ENCODE assay signal across 12 cellular contexts in the genomic region with DNA sequence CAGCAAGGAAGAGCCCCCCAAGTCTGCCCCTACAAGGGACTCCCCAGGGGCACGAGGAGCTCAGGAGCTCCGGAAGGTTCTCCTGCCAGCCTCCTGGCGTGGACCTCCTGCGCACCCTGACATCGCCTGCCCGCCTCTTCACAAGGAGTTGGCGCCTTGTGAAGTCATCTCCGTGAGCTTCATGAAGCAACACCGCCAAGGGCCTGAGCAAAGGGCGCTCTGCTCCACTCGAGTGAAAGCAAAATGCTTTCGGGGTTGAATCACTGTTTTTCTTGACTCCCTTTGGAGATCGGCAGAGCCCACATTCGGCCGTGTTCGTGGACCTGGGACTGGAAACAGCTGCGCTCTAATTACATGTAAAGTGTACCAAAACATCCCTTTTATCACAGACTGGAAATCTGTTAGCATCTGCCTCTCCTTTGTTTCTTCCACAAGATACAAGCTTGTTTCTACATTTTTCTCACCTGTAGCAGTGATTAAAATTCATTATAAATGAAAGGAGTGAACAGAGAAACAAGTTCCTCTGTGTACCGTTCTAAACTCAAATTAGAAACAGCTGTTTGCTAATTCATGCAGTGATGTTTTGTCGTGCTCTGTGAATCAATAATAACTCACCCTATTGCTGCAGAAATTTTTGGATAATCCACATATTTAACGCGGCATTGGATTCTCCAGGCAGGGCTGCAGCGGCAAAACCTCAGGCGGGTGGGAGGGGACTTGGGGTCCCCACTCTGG.
A peak's percentile ranks its signal among the peaks of the same experiment; 100 is the strongest.
DNase-seq lines count a peak whose midpoint lies in the region; ATAC-seq and TF ChIP-seq lines count a peak whose summit lies in the region.
"Had no signal": no experiment of that assay in that cellular context is flagged by ENCODE, and none has a peak within 500 bp of the region (broad histone marks: within the 10 kb centered on the region; RNA-seq: fewer than 3 reads in every experiment).

No MANE protein-coding gene starts in this region.

- intact Hi-C loops in breast epithelium (cut with DNase I; ENCODE audit: low total_unique reads) (no loop called here), MCF 10A (cut with micrococcal nuclease) (no loop called here), PC-3 (cut with micrococcal nuclease) (no loop called here)

- no peak for TF ChIP-seq POLR2A in breast epithelium (IDR thresholded peaks at IDR 0.05)

- H3K9me3 ChIP-seq in breast epithelium = peaks cover 2 to 22% of the 10 kb centered on the region in 2 donors
- no peaks in the 10 kb centered on the region for H3K9me3 ChIP-seq in PC-3 (ENCODE audit: low read length)

- POLR2A ChIA-PET in MCF 10A (lab: Yijun Ruan, JAX) = interaction anchor here (1.0 kb wide), 1 partner anchor 99 kb away, joined by 3 read pairs; no protein-coding TSS in a partner anchor
- POLR2A ChIA-PET in PC-3 (lab: Charles Lee; ENCODE audit: unreplicated experiment) = no interaction called here

- no peak overlapping the region for H3K9ac ChIP-seq in PC-3 (ENCODE audit: low read length)

- ATAC-seq in PC-3 = no peak

- H3K4me3 ChIP-seq in breast epithelium = peak overlapping the region in 2 of 3 donors; percentile 4 to 46
- H3K4me3 ChIP-seq in fibroblast of pulmonary artery (replicated peaks; ENCODE audit: low read depth, low read length) = no peak overlapping the region
- H3K4me3 ChIP-seq in PC-3 (ENCODE audit: low read length) = no peak overlapping the region
- H3K4me3 ChIP-seq: upper lobe of left lung had no signal

- no peak overlapping the region for H2AFZ ChIP-seq in PC-3 (ENCODE audit: low read length)

- BruUV-seq in MCF 10A (replicated peaks; lab: Mats Ljungman, UMichigan) = no TSS peak
- BruUV-seq in PC-3 (replicated peaks; lab: Mats Ljungman, UMichigan) = no TSS peak

- H3K9me3 Mint-ChIP-seq in MCF 10A (ENCODE audit: unreplicated experiment) = peaks cover 7% of the 10 kb centered on the region

- H3F3A ChIP-seq in PC-3 (ENCODE audit: low read length, unreplicated experiment) = no peaks in the 10 kb centered on the region

- H3K79me2 ChIP-seq in PC-3 (ENCODE audit: low read length) = no peaks in the 10 kb centered on the region

- CTCF ChIA-PET in MCF 10A (lab: Yijun Ruan, JAX) (no interaction called here), PC-3 (lab: Charles Lee) (no interaction called here)

- no peaks in the 10 kb centered on the region for H3K36me3 ChIP-seq in breast epithelium
- H3K36me3 ChIP-seq in PC-3 (ENCODE audit: low read depth, low read length) = no peaks in the 10 kb centered on the region
- H3K36me3 ChIP-seq: upper lobe of left lung had no signal

- H3K4me3 Mint-ChIP-seq in MCF 10A (ENCODE audit: unreplicated experiment) = no peak overlapping the region

- peaks cover 5% of the 10 kb centered on the region for H3K4me1 Mint-ChIP-seq in MCF 10A (ENCODE audit: insufficient read depth, unreplicated experiment)

- H3K36me3 Mint-ChIP-seq in MCF 10A (ENCODE audit: insufficient read depth, unreplicated experiment) = no peaks in the 10 kb centered on the region

- H3K27ac ChIP-seq in breast epithelium (peak overlapping the region; percentile 31 to 79), PC-3 (ENCODE audit: low read length) (no peak overlapping the region)
- H3K27ac ChIP-seq: C4-2B, upper lobe of left lung had no signal

- no peak overlapping the region for H3K27ac Mint-ChIP-seq in MCF 10A (ENCODE audit: low read depth, unreplicated experiment)

- peaks cover 14% of the 10 kb centered on the region for H3K27me3 Mint-ChIP-seq in MCF 10A (ENCODE audit: insufficient read depth, unreplicated experiment)

- DNase-seq in breast epithelium (ENCODE audit: low spot score in 2 of 2) = no peak
- DNase-seq in MCF 10A (ENCODE audit: unreplicated experiment) = no peak
- DNase-seq in fibroblast of pulmonary artery (ENCODE audit: low read depth) = peak; percentile 70
- peak; percentile 44 for DNase-seq in non-pigmented ciliary epithelial cell (ENCODE audit: low read depth)
- no peak for DNase-seq in PC-3
- no peak for DNase-seq in activated CD8-positive, alpha-beta memory T cell treated with anti-CD3 and anti-CD28 coated beads, Interleukin-2, amount 50 U/mL, for 48 hours
- DNase-seq in iPS-NIHi7 (ENCODE audit: extremely low spot score) = no peak
- no peak for DNase-seq in DMS153 treated with DMSO at 0.1 percent for 48 hours (lab: John Stamatoyannopoulos, UW; ENCODE audit: unreplicated experiment)
- DNase-seq: stimulated activated CD4-positive, alpha-beta T cell treated with anti-CD3 and anti-CD28 coated beads, Interleukin-4, amount 100 ng/mL, for 4 hours; T-helper 1 cell; upper lobe of left lung had no signal

- no peak for TF ChIP-seq CTCF in breast epithelium (IDR thresholded peaks at IDR 0.05)
- TF ChIP-seq CTCF in MCF 10A (IDR thresholded peaks at IDR 0.05; ENCODE audit: unreplicated experiment) = no peak
- TF ChIP-seq CTCF in fibroblast of pulmonary artery (IDR thresholded peaks at IDR 0.05; ENCODE audit: low read length, missing control alignments) = no peak
- no peak for TF ChIP-seq CTCF in PC-3 (conservative IDR thresholded peaks at IDR 0.05; ENCODE audit: low read depth, low read length)

- H3K9me2 ChIP-seq in PC-3 (replicated peaks; ENCODE audit: low read length) = no peaks in the 10 kb centered on the region

- H3K27me3 ChIP-seq in breast epithelium (no peaks in the 10 kb centered on the region), PC-3 (ENCODE audit: low read length) (no peaks in the 10 kb centered on the region)
- H3K27me3 ChIP-seq: upper lobe of left lung had no signal

- H3K4me1 ChIP-seq in breast epithelium (no peaks in the 10 kb centered on the region), PC-3 (ENCODE audit: insufficient read depth, low read length) (no peaks in the 10 kb centered on the region)
- H3K4me1 ChIP-seq: upper lobe of left lung had no signal

- no peak overlapping the region for H3K4me2 ChIP-seq in PC-3 (ENCODE audit: low read length)

- H4K20me1 ChIP-seq in PC-3 (ENCODE audit: low read length) = no peaks in the 10 kb centered on the region

Comparison
In these comparisons a context has a peak if more than half of its experiments do, and no peak if none do; other contexts are left out.
1. DNase-seq: peak in fibroblast of pulmonary artery (single experiment) and non-pigmented ciliary epithelial cell (single experiment); none in breast epithelium (0 of 2), MCF 10A (single experiment), PC-3 (single experiment), activated CD8-positive, alpha-beta memory T cell treated with anti-CD3 and anti-CD28 coated beads, Interleukin-2, amount 50 U/mL, for 48 hours (single experiment), iPS-NIHi7 (single experiment) and DMS153 treated with DMSO at 0.1 percent for 48 hours (single experiment).
2. H3K4me3 ChIP-seq: peak in breast epithelium (2 of 3); none in fibroblast of pulmonary artery (single experiment) and PC-3 (single experiment).